In the genomic region with DNA sequence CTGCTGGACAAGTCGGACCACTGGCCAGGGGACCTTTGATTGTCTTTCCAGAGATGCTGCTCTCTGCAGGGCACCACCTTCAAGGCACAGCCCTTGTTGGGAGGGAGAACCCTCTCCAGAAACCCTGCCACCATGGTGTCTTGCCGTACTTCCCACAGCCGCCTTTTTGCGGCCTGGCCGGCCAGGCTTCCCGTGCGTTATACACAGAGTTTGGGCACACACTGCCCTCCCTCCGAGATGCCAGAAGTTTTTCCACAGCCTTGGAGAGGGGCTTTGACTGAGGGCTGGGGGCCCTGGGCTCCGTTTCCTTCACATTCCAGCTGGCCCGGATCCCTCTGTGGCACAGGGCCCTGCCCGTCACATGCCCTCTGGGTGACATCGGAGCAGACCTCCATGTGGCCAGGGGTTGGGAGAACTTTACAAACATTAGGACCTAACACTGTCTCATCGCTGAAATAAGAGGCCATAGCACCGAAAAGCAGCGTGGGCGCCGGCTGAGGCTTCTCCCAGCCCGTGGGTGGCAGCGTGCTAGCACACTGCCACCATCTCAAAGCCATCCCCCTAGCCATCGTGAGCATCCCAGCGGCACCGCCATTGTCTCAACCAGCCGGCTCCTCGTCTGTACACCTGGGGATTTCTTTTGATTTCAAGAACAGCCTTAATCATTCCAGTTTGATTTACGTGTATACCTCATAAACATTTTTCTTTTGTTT, we compare ENCODE assay signal across 1 cellular context.
TF ChIP-seq lines count a peak whose summit lies in the region.

No MANE protein-coding gene starts in this region.

TF ChIP-seq in WTC11, 78 proteins besides CTCF, POLR2A, EP300 and RAD21:
- TF ChIP-seq, protein P1, sequence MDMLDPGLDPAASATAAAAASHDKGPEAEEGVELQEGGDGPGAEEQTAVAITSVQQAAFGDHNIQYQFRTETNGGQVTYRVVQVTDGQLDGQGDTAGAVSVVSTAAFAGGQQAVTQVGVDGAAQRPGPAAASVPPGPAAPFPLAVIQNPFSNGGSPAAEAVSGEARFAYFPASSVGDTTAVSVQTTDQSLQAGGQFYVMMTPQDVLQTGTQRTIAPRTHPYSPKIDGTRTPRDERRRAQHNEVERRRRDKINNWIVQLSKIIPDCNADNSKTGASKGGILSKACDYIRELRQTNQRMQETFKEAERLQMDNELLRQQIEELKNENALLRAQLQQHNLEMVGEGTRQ (CRISPR knock-in tag; IDR thresholded peaks at IDR 0.05), result no peak
- TF ChIP-seq ZNF396 (CRISPR knock-in tag; IDR thresholded peaks at IDR 0.05; ENCODE audit: borderline replicate concordance) (no peak), RORB (CRISPR knock-in tag; IDR thresholded peaks at IDR 0.05) (no peak), SMAD3 (CRISPR knock-in tag; IDR thresholded peaks at IDR 0.05; ENCODE audit: borderline replicate concordance) (no peak), ZNF423 (CRISPR knock-in tag; IDR thresholded peaks at IDR 0.05) (no peak), TEAD1 (CRISPR knock-in tag; IDR thresholded peaks at IDR 0.05) (no peak), MYBL2 (CRISPR knock-in tag; IDR thresholded peaks at IDR 0.05) (no peak)
- TF ChIP-seq, protein P2, sequence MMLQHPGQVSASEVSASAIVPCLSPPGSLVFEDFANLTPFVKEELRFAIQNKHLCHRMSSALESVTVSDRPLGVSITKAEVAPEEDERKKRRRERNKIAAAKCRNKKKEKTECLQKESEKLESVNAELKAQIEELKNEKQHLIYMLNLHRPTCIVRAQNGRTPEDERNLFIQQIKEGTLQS (CRISPR knock-in tag; conservative IDR thresholded peaks at IDR 0.05), result no peak
- TF ChIP-seq, protein P3, sequence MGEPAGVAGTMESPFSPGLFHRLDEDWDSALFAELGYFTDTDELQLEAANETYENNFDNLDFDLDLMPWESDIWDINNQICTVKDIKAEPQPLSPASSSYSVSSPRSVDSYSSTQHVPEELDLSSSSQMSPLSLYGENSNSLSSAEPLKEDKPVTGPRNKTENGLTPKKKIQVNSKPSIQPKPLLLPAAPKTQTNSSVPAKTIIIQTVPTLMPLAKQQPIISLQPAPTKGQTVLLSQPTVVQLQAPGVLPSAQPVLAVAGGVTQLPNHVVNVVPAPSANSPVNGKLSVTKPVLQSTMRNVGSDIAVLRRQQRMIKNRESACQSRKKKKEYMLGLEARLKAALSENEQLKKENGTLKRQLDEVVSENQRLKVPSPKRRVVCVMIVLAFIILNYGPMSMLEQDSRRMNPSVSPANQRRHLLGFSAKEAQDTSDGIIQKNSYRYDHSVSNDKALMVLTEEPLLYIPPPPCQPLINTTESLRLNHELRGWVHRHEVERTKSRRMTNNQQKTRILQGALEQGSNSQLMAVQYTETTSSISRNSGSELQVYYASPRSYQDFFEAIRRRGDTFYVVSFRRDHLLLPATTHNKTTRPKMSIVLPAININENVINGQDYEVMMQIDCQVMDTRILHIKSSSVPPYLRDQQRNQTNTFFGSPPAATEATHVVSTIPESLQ (CRISPR knock-in tag; IDR thresholded peaks at IDR 0.05), result no peak
